ENCODE assay signal across 8 cellular contexts in genomic region chr17:81295678-81296381, GRCh38. TPM values are rescaled to one million over a fixed set of nuclear protein-coding genes. Genes with fewer than 3 reads are reported as not detected.
DNase-seq lines count a peak whose midpoint lies in the region; ATAC-seq and TF ChIP-seq lines count a peak whose summit lies in the region.

No MANE protein-coding gene starts in this region.

- H3K27ac Mint-ChIP-seq in activated CD8-positive, alpha-beta T cell treated with anti-CD3 and anti-CD28 coated beads for 36 hours = peak overlapping the region; percentile 97
- peak overlapping the region; percentile 96 to 99 (median 98) for H3K27ac Mint-ChIP-seq in naive B cell

- H3K36me3 Mint-ChIP-seq in activated CD8-positive, alpha-beta T cell treated with anti-CD3 and anti-CD28 coated beads for 36 hours (ENCODE audit: low read depth) = peaks cover 8% of the 10 kb centered on the region
- H3K36me3 Mint-ChIP-seq in naive B cell = no peaks in the 10 kb centered on the region

- ATAC-seq in HG02759 (IDR thresholded peaks at IDR 0.05; ENCODE audit: unreplicated experiment) = peak; percentile 21
- ATAC-seq in activated CD8-positive, alpha-beta T cell treated with anti-CD3 and anti-CD28 coated beads for 36 hours = peak; percentile 48
- peak; percentile 54 to 56 for ATAC-seq in naive B cell (ENCODE audit: low read depth in 2 of 2)
- peak in 1 of 2 donors; percentile 75 for ATAC-seq in upper lobe of left lung (ENCODE audit: low FRiP score in 2 of 2)

- peak; percentile 51 for TF ChIP-seq CTCF in activated CD8-positive, alpha-beta T cell treated with anti-CD3 and anti-CD28 coated beads for 36 hours (IDR thresholded peaks at IDR 0.05)
- peak in 4 of 6 experiments; percentile 20 to 57 (median 40) for TF ChIP-seq CTCF in upper lobe of left lung (IDR thresholded peaks at IDR 0.05)

- no peaks in the 10 kb centered on the region for H3K36me3 ChIP-seq in upper lobe of left lung

- 9 to 22% methylated on average over 17 to 22 of the region's 22 CpGs for WGBS in upper lobe of left lung, 2 donors

- H3K9me3 Mint-ChIP-seq in activated CD8-positive, alpha-beta T cell treated with anti-CD3 and anti-CD28 coated beads for 36 hours = no peaks in the 10 kb centered on the region
- H3K9me3 Mint-ChIP-seq in naive B cell = no peaks in the 10 kb centered on the region

- H3K27me3 Mint-ChIP-seq in activated CD8-positive, alpha-beta T cell treated with anti-CD3 and anti-CD28 coated beads for 36 hours = no peaks in the 10 kb centered on the region
- peaks cover 0 to 7% (median 7%) of the 10 kb centered on the region in 3 donors for H3K27me3 Mint-ChIP-seq in naive B cell

- POLR2A ChIA-PET in activated CD8-positive, alpha-beta T cell treated with anti-CD3 and anti-CD28 coated beads for 36 hours (lab: Charles Lee) = interaction anchor here (0.9 to 1.3 kb wide), 6 partner anchors 10 to 218 kb away, joined by 3 to 5 read pairs (median 4); no protein-coding TSS in a partner anchor

- peak overlapping the region; percentile 82 for H3K4me3 ChIP-seq in GM08714 (ENCODE audit: low read length)
- H3K4me3 ChIP-seq in upper lobe of left lung = peak overlapping the region; percentile 77 to 95 (median 80)

- peak overlapping the region; percentile 74 for H3K27ac ChIP-seq in epithelial cell of prostate
- peak overlapping the region; percentile 94 to 98 (median 96) for H3K27ac ChIP-seq in upper lobe of left lung

- intact Hi-C loops in activated CD8-positive, alpha-beta T cell treated with anti-CD3 and anti-CD28 coated beads for 36 hours (cut with micrococcal nuclease) = loop anchor here (10.0 kb wide), 1 partner anchor 189 kb away; no protein-coding TSS in a partner anchor

- H3K27me3 ChIP-seq in upper lobe of left lung = no peaks in the 10 kb centered on the region

- no peak for TF ChIP-seq EP300 in upper lobe of left lung (IDR thresholded peaks at IDR 0.05)

- peak overlapping the region; percentile 90 for H3K4me3 Mint-ChIP-seq in activated CD8-positive, alpha-beta T cell treated with anti-CD3 and anti-CD28 coated beads for 36 hours
- peak overlapping the region; percentile 95 to 100 (median 98) for H3K4me3 Mint-ChIP-seq in naive B cell

- peak; percentile 42 for DNase-seq in NCI-H510A treated with DMSO at 0.1 percent for 48 hours (lab: John Stamatoyannopoulos, UW)
- DNase-seq in activated CD8-positive, alpha-beta T cell treated with anti-CD3 and anti-CD28 coated beads for 36 hours = peak; percentile 64
- peak; percentile 66 for DNase-seq in epithelial cell of prostate (ENCODE audit: low read depth, low spot score)
- peak; percentile 62 for DNase-seq in naive B cell
- peak in 1 of 2 donors; percentile 87 for DNase-seq in upper lobe of left lung
- no peak for DNase-seq in putamen (ENCODE audit: low spot score)

- H3K4me1 ChIP-seq in upper lobe of left lung = peaks cover 34 to 47% (median 42%) of the 10 kb centered on the region in 4 donors

- peaks cover 29% of the 10 kb centered on the region for H3K4me1 Mint-ChIP-seq in activated CD8-positive, alpha-beta T cell treated with anti-CD3 and anti-CD28 coated beads for 36 hours (ENCODE audit: low read depth)
- peaks cover 28 to 39% (median 29%) of the 10 kb centered on the region in 3 donors for H3K4me1 Mint-ChIP-seq in naive B cell

- CTCF ChIA-PET in activated CD8-positive, alpha-beta T cell treated with anti-CD3 and anti-CD28 coated beads for 36 hours (lab: Charles Lee) = interaction anchor here (0.8 to 2.4 kb wide), 11 partner anchors 10 to 273 kb away, joined by 3 to 19 read pairs (median 3); partner anchors contain the start of genes FAAP100 and TEPSIN

- H3K9me3 ChIP-seq in upper lobe of left lung = no peaks in the 10 kb centered on the region

- peak in 1 of 4 donors; percentile 21 for TF ChIP-seq POLR2A in upper lobe of left lung (IDR thresholded peaks at IDR 0.05)

RNA-seq across cellular contexts. Expression of gene SLC38A10, which starts 0.7 kb away (rescaled TPM):
- 10 to 100 TPM; 42.7 to 45.4 TPM for total RNA-seq in activated CD8-positive, alpha-beta T cell treated with anti-CD3 and anti-CD28 coated beads for 36 hours
- 10 to 100 TPM; 44.0 to 82.0 (median 51.0) TPM for polyA plus RNA-seq in naive B cell (ENCODE audit: low read depth in 6 of 6)
- 100 to 1,000 TPM in 4 of 6 donors, 10 to 100 TPM in 2; 90.6 to 208 (median 110) TPM for total RNA-seq in upper lobe of left lung

RNA-seq across cellular contexts. Expression of gene NDUFAF8, which starts 56.7 kb away (rescaled TPM):
- 10 to 100 TPM; 72.3 to 75.4 TPM for total RNA-seq in activated CD8-positive, alpha-beta T cell treated with anti-CD3 and anti-CD28 coated beads for 36 hours
- polyA plus RNA-seq in naive B cell (ENCODE audit: low read depth in 6 of 6) = 10 to 100 TPM; 53.3 to 88.4 (median 81.7) TPM
- total RNA-seq in upper lobe of left lung = 10 to 100 TPM; 19.6 to 38.1 (median 33.6) TPM

RNA-seq across cellular contexts. Expression of gene TEPSIN, which starts 57.0 kb away (rescaled TPM):
- 10 to 100 TPM; 28.2 to 32.2 TPM for total RNA-seq in activated CD8-positive, alpha-beta T cell treated with anti-CD3 and anti-CD28 coated beads for 36 hours
- 10 to 100 TPM in 1 of 6 donors, 1 to 10 TPM in 5; 4.5 to 16.8 (median 7.6) TPM for polyA plus RNA-seq in naive B cell (ENCODE audit: low read depth in 6 of 6)
- total RNA-seq in upper lobe of left lung = 100 to 1,000 TPM in 2 of 6 donors, 10 to 100 TPM in 4; 33.1 to 141 (median 49.7) TPM
